ENCODE assay signal across 12 cellular contexts in genomic region chr14:104979758-104980591, GRCh38. TPM values are rescaled to one million over a fixed set of nuclear protein-coding genes. Genes with fewer than 3 reads are reported as not detected.
DNase-seq lines count a peak whose midpoint lies in the region; ATAC-seq, FAIRE-seq and TF ChIP-seq lines count a peak whose summit lies in the region.
"Had no signal": no experiment of that assay in that cellular context is flagged by ENCODE, and none has a peak within 500 bp of the region (broad histone marks: within the 10 kb centered on the region; RNA-seq: fewer than 3 reads in every experiment).

No MANE protein-coding gene starts in this region.

- H3K27me3 ChIP-seq in osteoblast (ENCODE audit: insufficient read depth, low read length): no peaks in the 10 kb centered on the region

- no peak overlapping the region for H2AFZ ChIP-seq in osteoblast (ENCODE audit: low read length)

- no peak overlapping the region for H3K27ac ChIP-seq in osteoblast (ENCODE audit: low read depth, low read length)
- H3K27ac ChIP-seq: KMS-11 had no signal

- no peak overlapping the region for H3K4me2 ChIP-seq in osteoblast (ENCODE audit: insufficient read depth, low read length)
- H3K4me2 ChIP-seq: KMS-11 had no signal

- CTCF ChIA-PET in Calu3 (lab: Charles Lee): no interaction called here

- no peaks in the 10 kb centered on the region for H4K20me1 ChIP-seq in osteoblast (ENCODE audit: insufficient read depth, low read length)

- H3K27me3 Mint-ChIP-seq in Calu3 (ENCODE audit: unreplicated experiment): no peaks in the 10 kb centered on the region

- peaks cover 46% of the 10 kb centered on the region for H3K4me1 Mint-ChIP-seq in Calu3 (ENCODE audit: low read depth, unreplicated experiment)

- no peaks in the 10 kb centered on the region for H3K9me3 Mint-ChIP-seq in Calu3 (ENCODE audit: low read depth, unreplicated experiment)
- H3K9me3 Mint-ChIP-seq: stimulated activated naive CD8-positive, alpha-beta T cell treated with anti-CD3 and anti-CD28 coated beads, Interleukin-15, Interleukin-2, amounts not matched to agents 100 ng/mL and 50 ng/mL, for 24 hours had no signal

- H3K36me3 Mint-ChIP-seq in Calu3 (ENCODE audit: insufficient read depth, unreplicated experiment): peaks cover 34% of the 10 kb centered on the region

- TF ChIP-seq CTCF in Calu3 (IDR thresholded peaks at IDR 0.05; ENCODE audit: unreplicated experiment) (no peak), fibroblast of pulmonary artery (IDR thresholded peaks at IDR 0.05; ENCODE audit: low read length, missing control alignments) (no peak), osteoblast (IDR thresholded peaks at IDR 0.05; ENCODE audit: extremely low read depth, low read depth, low read length) (no peak)

- no peaks in the 10 kb centered on the region for H3K9me3 ChIP-seq in osteoblast (ENCODE audit: low read depth, low read length)

- H3K27ac Mint-ChIP-seq in Calu3 (ENCODE audit: unreplicated experiment): peak overlapping the region; percentile 23
- H3K27ac Mint-ChIP-seq: stimulated activated naive CD8-positive, alpha-beta T cell treated with anti-CD3 and anti-CD28 coated beads, Interleukin-15, Interleukin-2, amounts not matched to agents 100 ng/mL and 50 ng/mL, for 24 hours had no signal

- peak; percentile 87 for DNase-seq in Calu3
- peak; percentile 60 for DNase-seq in RCC 7860 (ENCODE audit: low spot score)
- DNase-seq in fibroblast of pulmonary artery (ENCODE audit: low read depth): peak; percentile 34
- peak; percentile 79 for DNase-seq in osteoblast (ENCODE audit: insufficient read length, low spot score, missing footprints)
- no peak for DNase-seq in NCI-H2227 treated with DMSO at 0.1 percent for 48 hours (lab: John Stamatoyannopoulos, UW)
- no peak for DNase-seq in iPS-NIHi11 (ENCODE audit: low spot score)
- DNase-seq: GOT3 had no signal

- no TSS peak for BruUV-seq in Calu3 (replicated peaks; lab: Mats Ljungman, UMichigan)

- intact Hi-C loops in Calu3 (cut with micrococcal nuclease; ENCODE audit: unreplicated experiment): loop anchor here (10.0 kb wide), 1 partner anchor 85 kb away; no protein-coding TSS in a partner anchor

- H3K36me3 ChIP-seq in osteoblast (ENCODE audit: insufficient read depth, low read length): no peaks in the 10 kb centered on the region

- no peak overlapping the region for H3K4me3 ChIP-seq in fibroblast of pulmonary artery (replicated peaks; ENCODE audit: low read depth, low read length)
- no peak overlapping the region for H3K4me3 ChIP-seq in osteoblast (ENCODE audit: insufficient read depth, low read length)

- FAIRE-seq in RCC 7860 (lab: Jason Lieb, UNC): peak; percentile 16

- peaks cover 4% of the 10 kb centered on the region for H3K4me1 ChIP-seq in osteoblast (ENCODE audit: insufficient read depth, low read length)

- H3K79me2 ChIP-seq in osteoblast (ENCODE audit: insufficient read depth, low read length): no peaks in the 10 kb centered on the region

- peak overlapping the region; percentile 24 for H3K4me3 Mint-ChIP-seq in Calu3 (ENCODE audit: low read depth, unreplicated experiment)
- H3K4me3 Mint-ChIP-seq: stimulated activated naive CD8-positive, alpha-beta T cell treated with anti-CD3 and anti-CD28 coated beads, Interleukin-15, Interleukin-2, amounts not matched to agents 100 ng/mL and 50 ng/mL, for 24 hours had no signal

- ATAC-seq in HG03097 (IDR thresholded peaks at IDR 0.05; ENCODE audit: low FRiP score, unreplicated experiment) (no peak), HG02759 (IDR thresholded peaks at IDR 0.05; ENCODE audit: unreplicated experiment) (no peak)

RNA-seq across cellular contexts. Expression of gene AHNAK2, which starts 1.8 kb away (rescaled TPM):
- total RNA-seq in Calu3 (2022) (42.0 and 56.5 TPM in 2 replicates), osteoblast (30.8 and 31.8 TPM in 2 replicates)

RNA-seq across cellular contexts. Expression of gene CLBA1, which starts 5.6 kb away (rescaled TPM):
- total RNA-seq in Calu3 (2022) (12.8 and 13.8 TPM in 2 replicates), osteoblast (11.5 and 12.3 TPM in 2 replicates)

RNA-seq across cellular contexts. Expression of gene CDCA4, which starts 40.9 kb away (rescaled TPM):
- 28.9 and 32.4 TPM in 2 replicates for total RNA-seq in Calu3 (2022)
- total RNA-seq in osteoblast: 13.3 and 13.8 TPM in 2 replicates

RNA-seq across cellular contexts. Expression of gene PLD4, which starts 55.3 kb away (rescaled TPM):
- total RNA-seq in Calu3 (2022) (0.09 and 0.12 TPM in 2 replicates), osteoblast (not detected in 2 replicates)
- total RNA-seq: fibroblast of villous mesenchyme had no signal

Comparison
In these comparisons a context has a peak if more than half of its experiments do, and no peak if none do; other contexts are left out.
1. DNase-seq: peak in Calu3 (single experiment), RCC 7860 (single experiment), fibroblast of pulmonary artery (single experiment) and osteoblast (single experiment); none in NCI-H2227 treated with DMSO at 0.1 percent for 48 hours (single experiment) and iPS-NIHi11 (single experiment).